9 cellular contexts compared by ENCODE assay signal in genomic region chr17:55722742-55723487, GRCh38. TPM values are rescaled to one million over a fixed set of nuclear protein-coding genes. Genes with fewer than 3 reads are reported as not detected.
A peak's percentile ranks its signal among the peaks of the same experiment; 100 is the strongest.
DNase-seq lines count a peak whose midpoint lies in the region; ATAC-seq, FAIRE-seq and TF ChIP-seq lines count a peak whose summit lies in the region.
"Had no signal": no experiment of that assay in that cellular context is flagged by ENCODE, and none has a peak within 500 bp of the region (broad histone marks: within the 10 kb centered on the region; RNA-seq: fewer than 3 reads in every experiment).

TSS of gene TMEM100 (minus strand) at chr17:55722864. CDS start at chr17:55721070, 1,794 bp downstream.

- H3K79me2 ChIP-seq in H9 (ENCODE audit: insufficient read depth, low read length) (no peaks in the 10 kb centered on the region), astrocyte (ENCODE audit: insufficient read depth, low read length) (no peaks in the 10 kb centered on the region)

- WGBS in H9 (ENCODE audit: extremely low coverage, insufficient read length, low lambda C conversion rate) = no CpG with 5 or more reads among the region's 12 CpGs
- 13 to 24% (median 19%) methylated on average over 12 of the region's 12 CpGs for WGBS in stomach, 5 donors

- TF ChIP-seq CTCF in H9 (conservative IDR thresholded peaks at IDR 0.05) (no peak), astrocyte (IDR thresholded peaks at IDR 0.05; ENCODE audit: insufficient read depth, low read depth, low read length) (no peak), stomach (IDR thresholded peaks at IDR 0.05) (no peak)

- no peak within 1 kb of the TSS for H2BK120ac ChIP-seq in H9 (ENCODE audit: low read depth, low read length, poor library complexity, severe bottlenecking)

- H3K79me1 ChIP-seq in H9 (ENCODE audit: insufficient read depth, low read depth, low read length, poor library complexity, severe bottlenecking) = no peaks in the 10 kb centered on the region

- no peak within 1 kb of the TSS for H2BK5ac ChIP-seq in H9 (ENCODE audit: insufficient read length, low read length)

- no peak for DNase-seq in H9
- DNase-seq in astrocyte (ENCODE audit: low read depth) = peak; percentile 84
- DNase-seq in iris pigment epithelial cell (ENCODE audit: low read depth) = peak; percentile 95
- no peak for DNase-seq in stomach
- no peak for DNase-seq in NK-92 (lab: John Stamatoyannopoulos, UW; ENCODE audit: unreplicated experiment)
- DNase-seq in NCI-H526 (lab: John Stamatoyannopoulos, UW) = no peak

- intact Hi-C loops in stomach (cut with DNase I; ENCODE audit: low total_unique reads) = no loop called here

- H3K4ac ChIP-seq in H9 (ENCODE audit: low read depth, low read length) = no peak within 1 kb of the TSS

- H3K36me3 Mint-ChIP-seq in H9 (ENCODE audit: insufficient read depth in 1 of 3, low read depth in 3 of 3) (no peaks in the 10 kb centered on the region), astrocyte (ENCODE audit: low read depth, unreplicated experiment) (no peaks in the 10 kb centered on the region)

- H3K4me3 ChIP-seq in astrocyte (ENCODE audit: insufficient read depth, low read depth, low read length) (peak within 1 kb of the TSS; percentile 48), stomach (peak within 1 kb of the TSS; percentile 39 to 49 (median 44))

- no peak for FAIRE-seq in astrocyte (lab: Jason Lieb, UNC)

- H2BK15ac ChIP-seq in H9 (ENCODE audit: low read depth, low read length) = no peak within 1 kb of the TSS

- H3K4me1 Mint-ChIP-seq in H9 (peaks cover 32 to 36% of the 10 kb centered on the region in 2 experiments), astrocyte (ENCODE audit: low read depth, unreplicated experiment) (peaks cover 38% of the 10 kb centered on the region)
- H3K4me1 Mint-ChIP-seq: central memory CD8-positive, alpha-beta T cell had no signal

- H3K27ac ChIP-seq in H9 (ENCODE audit: insufficient read length, low read depth, low read length) (no peak within 1 kb of the TSS), astrocyte (ENCODE audit: low read depth, low read length) (peak within 1 kb of the TSS; percentile 16), stomach (peak within 1 kb of the TSS in 4 of 5 donors; percentile 74 to 85 (median 78))

- H3K27ac Mint-ChIP-seq in H9 (peak within 1 kb of the TSS in 1 of 3 experiments; percentile 50; a peak in 2 of 7 replicates), astrocyte (ENCODE audit: unreplicated experiment) (peak within 1 kb of the TSS; percentile 89)

- H3K9me3 Mint-ChIP-seq in H9 (no peaks in the 10 kb centered on the region), astrocyte (ENCODE audit: unreplicated experiment) (no peaks in the 10 kb centered on the region)
- H3K9me3 Mint-ChIP-seq: central memory CD8-positive, alpha-beta T cell had no signal

- no peak within 1 kb of the TSS for H4K8ac ChIP-seq in H9 (replicated peaks; ENCODE audit: insufficient read length, low read depth, low read length)

- H3K18ac ChIP-seq in H9 (ENCODE audit: insufficient read length, low read depth, low read length) = no peak within 1 kb of the TSS

- H3K9me3 ChIP-seq in H9 (ENCODE audit: control insufficient read depth, low read depth, low read length) (no peaks in the 10 kb centered on the region), astrocyte (ENCODE audit: insufficient read depth, low read depth, low read length) (no peaks in the 10 kb centered on the region), stomach (no peaks in the 10 kb centered on the region)

- H3K4me3 Mint-ChIP-seq in H9 = peak within 1 kb of the TSS; percentile 47 to 71
- peak within 1 kb of the TSS; percentile 82 for H3K4me3 Mint-ChIP-seq in astrocyte (ENCODE audit: unreplicated experiment)
- H3K4me3 Mint-ChIP-seq: central memory CD8-positive, alpha-beta T cell had no signal

- H2AK5ac ChIP-seq in H9 (ENCODE audit: insufficient read length, low read length) = no peak within 1 kb of the TSS

- no peak within 1 kb of the TSS for H3K14ac ChIP-seq in H9 (ENCODE audit: insufficient read depth, low read length)

- ATAC-seq in HG02840 (IDR thresholded peaks at IDR 0.05; ENCODE audit: low FRiP score, unreplicated experiment) (no peak), GM21737 (IDR thresholded peaks at IDR 0.05; ENCODE audit: unreplicated experiment) (no peak)

- H3K4me2 ChIP-seq in H9 (ENCODE audit: insufficient read depth, insufficient read length, low read length) (peak within 1 kb of the TSS; percentile 47), astrocyte (ENCODE audit: low read length) (peak within 1 kb of the TSS; percentile 89)

- H3K36me3 ChIP-seq in astrocyte (ENCODE audit: insufficient read depth, low read length) (no peaks in the 10 kb centered on the region), stomach (peaks cover 0 to 7% (median 3%) of the 10 kb centered on the region in 4 donors)

- no peak within 1 kb of the TSS for H3T11ph ChIP-seq in H9 (ENCODE audit: low read length)

- no peaks in the 10 kb centered on the region for H3K23me2 ChIP-seq in H9 (ENCODE audit: insufficient read length, low read depth, low read length, poor library complexity, severe bottlenecking)

- H4K20me1 ChIP-seq in H9 (ENCODE audit: control insufficient read depth, insufficient read depth, insufficient read length) = no peaks in the 10 kb centered on the region
- H4K20me1 ChIP-seq in astrocyte (ENCODE audit: insufficient read depth, low read length) = no peaks in the 10 kb centered on the region

- no peak within 1 kb of the TSS for H2BK20ac ChIP-seq in H9 (ENCODE audit: low read depth, low read length, poor library complexity, severe bottlenecking)

- H4K91ac ChIP-seq in H9 (ENCODE audit: insufficient read length, low read depth, low read length) = no peak within 1 kb of the TSS

- TF ChIP-seq POLR2A in stomach (IDR thresholded peaks at IDR 0.05) = peak in 1 of 4 donors; percentile 11

- H2AFZ ChIP-seq in H9 (ENCODE audit: low read length) (peak within 1 kb of the TSS; percentile 88), astrocyte (ENCODE audit: low read depth, low read length) (peak within 1 kb of the TSS; percentile 29)

- no peak within 1 kb of the TSS for H2BK12ac ChIP-seq in H9 (ENCODE audit: insufficient read length, low read depth, low read length)

- no peak within 1 kb of the TSS for H3K23ac ChIP-seq in H9 (ENCODE audit: insufficient read length, low read depth, low read length)

- H3K27me3 Mint-ChIP-seq in H9 (ENCODE audit: low read depth) (peaks cover 2% of the 10 kb centered on the region; the same call in 1 of the 2 replicates), astrocyte (ENCODE audit: low read depth, unreplicated experiment) (no peaks in the 10 kb centered on the region)

- H3K4me1 ChIP-seq in H9 (ENCODE audit: insufficient read depth, low read length) = peaks cover 2% of the 10 kb centered on the region; the same call in 1 of the 2 replicates
- peaks cover 35% of the 10 kb centered on the region for H3K4me1 ChIP-seq in astrocyte (ENCODE audit: insufficient read depth, low read length)
- peaks cover 0 to 42% (median 23%) of the 10 kb centered on the region in 4 donors for H3K4me1 ChIP-seq in stomach

- H3K9ac ChIP-seq in H9 (ENCODE audit: extremely low read depth, insufficient read length, low read length) = peak within 1 kb of the TSS; percentile 32
- H3K9ac ChIP-seq in astrocyte (ENCODE audit: low read length) = peak within 1 kb of the TSS; percentile 62

- no peak for TF ChIP-seq EP300 in stomach (IDR thresholded peaks at IDR 0.05)

- no peak within 1 kb of the TSS for H4K5ac ChIP-seq in H9 (ENCODE audit: insufficient read length, low read depth, low read length)

- no peak within 1 kb of the TSS for H3K56ac ChIP-seq in H9 (ENCODE audit: insufficient read length, low read depth, low read length)

- H3K27me3 ChIP-seq in H9 (ENCODE audit: insufficient read depth, low read length) (no peaks in the 10 kb centered on the region), astrocyte (ENCODE audit: insufficient read depth, low read length) (no peaks in the 10 kb centered on the region), stomach (peaks cover 0 to 10% (median 0%) of the 10 kb centered on the region in 3 donors)

RNA-seq across cellular contexts. Expression of gene TMEM100, which starts in this region (rescaled TPM):
- total RNA-seq in H9 (2021) = 0.17 TPM in 1 of 2 replicates, not detected in the other
- 6.0 and 7.3 TPM in 2 replicates for total RNA-seq in astrocyte
- total RNA-seq in stomach = 10 to 100 TPM in 4 of 5 donors, under 1 TPM in 1; 0.29 to 51.6 (median 23.2) TPM
- polyA plus RNA-seq in stomach = 10 to 100 TPM; 20.2 to 35.3 (median 28.9) TPM

Comparison
In these comparisons a context has a peak if more than half of its experiments do, and no peak if none do; other contexts are left out.
1. DNase-seq: peak in astrocyte (single experiment) and iris pigment epithelial cell (single experiment); none in H9 (single experiment), stomach (single experiment), NK-92 (single experiment) and NCI-H526 (0 of 2).